10 cellular contexts compared by ENCODE assay signal in the genomic region with DNA sequence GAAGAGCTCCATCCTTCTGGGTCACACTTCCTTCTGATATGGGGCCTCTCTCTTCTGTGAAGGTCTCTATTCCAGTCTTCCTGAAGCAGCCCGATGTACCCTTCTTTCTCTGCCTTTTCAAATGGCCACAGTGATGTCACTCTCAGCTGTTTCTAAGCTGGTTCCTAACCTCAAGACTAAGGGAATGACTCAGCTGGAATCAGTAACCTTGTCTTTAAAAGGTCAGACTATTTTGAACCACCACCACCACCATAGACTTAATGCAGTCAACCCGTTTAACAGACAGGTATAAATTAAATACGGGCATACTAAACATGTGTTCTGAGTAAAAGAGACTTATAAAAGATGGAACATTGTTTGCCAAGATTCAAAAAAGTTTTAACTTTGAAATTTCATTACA.
DNase-seq lines count a peak whose midpoint lies in the region; ATAC-seq and TF ChIP-seq lines count a peak whose summit lies in the region.
"Had no signal": no experiment of that assay in that cellular context is flagged by ENCODE, and none has a peak within 500 bp of the region (broad histone marks: within the 10 kb centered on the region; RNA-seq: fewer than 3 reads in every experiment).

No MANE protein-coding gene starts in this region.

- peak; percentile 4 for DNase-seq in fibroblast of pulmonary artery (ENCODE audit: low read depth)
- no peak for DNase-seq in foreskin keratinocyte
- no peak for DNase-seq in NCI-H1048 (lab: John Stamatoyannopoulos, UW)
- no peak for DNase-seq in NOMO-1 (lab: John Stamatoyannopoulos, UW; ENCODE audit: unreplicated experiment in 2 of 2)
- no peak for DNase-seq in hippocampal formation (lab: John Stamatoyannopoulos, UW)
- DNase-seq: activated effector memory CD4-positive, alpha-beta T cell treated with Interleukin-2 at 50 U/mL for 16 hours; mucosa of descending colon had no signal

- no peak overlapping the region for H3K27ac ChIP-seq in foreskin keratinocyte

- no peak for TF ChIP-seq CTCF in fibroblast of pulmonary artery (IDR thresholded peaks at IDR 0.05; ENCODE audit: low read length, missing control alignments)
- TF ChIP-seq CTCF in foreskin keratinocyte (conservative IDR thresholded peaks at IDR 0.05), result no peak

- ATAC-seq in GM18517 (IDR thresholded peaks at IDR 0.05; ENCODE audit: unreplicated experiment) (peak; percentile 71), GM21515 (IDR thresholded peaks at IDR 0.05; ENCODE audit: unreplicated experiment) (peak; percentile 62), HG03280 (IDR thresholded peaks at IDR 0.05; ENCODE audit: unreplicated experiment) (peak; percentile 75), foreskin keratinocyte (no peak)
- ATAC-seq: mucosa of descending colon had no signal

- no peaks in the 10 kb centered on the region for H3K4me1 ChIP-seq in foreskin keratinocyte

- H3K27me3 ChIP-seq in foreskin keratinocyte, result no peaks in the 10 kb centered on the region

- no peak overlapping the region for H3K4me3 ChIP-seq in fibroblast of pulmonary artery (replicated peaks; ENCODE audit: low read depth, low read length)
- H3K4me3 ChIP-seq: mucosa of descending colon had no signal
